ENCODE assay signal across 34 cellular contexts in the genomic region with DNA sequence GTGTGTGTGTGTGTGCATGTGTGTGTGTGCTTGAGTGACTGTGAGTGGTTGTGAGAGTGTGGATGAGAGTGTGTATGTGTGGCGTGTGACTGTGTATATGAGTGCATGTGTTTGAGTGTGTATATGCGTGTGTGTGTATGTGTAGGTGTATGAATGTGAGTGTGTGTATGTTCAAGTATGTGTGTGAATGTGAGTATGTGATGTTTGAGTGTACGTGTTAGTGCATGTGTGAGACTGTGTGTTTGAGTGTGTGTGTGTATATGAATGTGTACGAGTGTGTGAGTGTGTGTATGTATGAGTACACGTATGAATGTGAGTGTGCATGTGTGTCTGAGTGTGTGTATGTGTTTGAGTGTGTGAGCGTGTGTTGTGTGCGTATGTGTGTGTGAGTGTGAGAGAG. TPM values are rescaled to one million over a fixed set of nuclear protein-coding genes. Genes with fewer than 3 reads are reported as not detected.
"Had no signal": no experiment of that assay in that cellular context is flagged by ENCODE, and none has a peak within 500 bp of the region (broad histone marks: within the 10 kb centered on the region; RNA-seq: fewer than 3 reads in every experiment).

No MANE protein-coding gene starts in this region.

- H3K4me1 Mint-ChIP-seq: activated CD4-positive, alpha-beta T cell treated with anti-CD3 and anti-CD28 coated beads, Interleukin-2, amount 10 ng/mL, durations not matched to agents 24 days and 14 days; activated naive CD4-positive, alpha-beta T cell treated with anti-CD3 and anti-CD28 coated beads, Interleukin-2, amount 50 U/mL, for 24 hours; activated T-helper 17 cell treated with anti-CD3 and anti-CD28 coated beads, Interleukin-2, amount 50 U/mL, for 72 hours had no signal

- H3K9me3 ChIP-seq: ascending aorta, body of pancreas, breast epithelium, SJCRH30 had no signal

- H3K4me1 ChIP-seq: ascending aorta, body of pancreas, breast epithelium had no signal

- H3K36me3 ChIP-seq: ascending aorta, breast epithelium, SJCRH30, WERI-Rb-1 had no signal

- H3K27ac Mint-ChIP-seq: activated CD4-positive, alpha-beta T cell treated with anti-CD3 and anti-CD28 coated beads, Interleukin-2, amount 10 ng/mL, durations not matched to agents 24 days and 14 days; activated CD8-positive, alpha-beta T cell treated with anti-CD3 and anti-CD28 coated beads for 36 hours; activated naive CD4-positive, alpha-beta T cell treated with anti-CD3 and anti-CD28 coated beads, Interleukin-2, amount 50 U/mL, for 24 hours; activated naive CD8-positive, alpha-beta T cell treated with anti-CD3 and anti-CD28 coated beads, Interleukin-2, amount 10 ng/mL, durations not matched to agents 7 days and 5 days; activated T-cell treated with anti-CD3 and anti-CD28 coated beads, Interleukin-2, amount 50 U/mL, for 72 hours; activated T-helper 17 cell treated with anti-CD3 and anti-CD28 coated beads, Interleukin-2, amount 50 U/mL, for 72 hours had no signal

- H3K27ac ChIP-seq: ascending aorta, body of pancreas, breast epithelium, SK-N-MC, WERI-Rb-1 had no signal

- H3K4me3 Mint-ChIP-seq: activated CD4-positive, alpha-beta T cell treated with anti-CD3 and anti-CD28 coated beads, Interleukin-2, amount 10 ng/mL, durations not matched to agents 24 days and 14 days; activated CD8-positive, alpha-beta T cell treated with anti-CD3 and anti-CD28 coated beads for 36 hours; activated naive CD4-positive, alpha-beta T cell treated with anti-CD3 and anti-CD28 coated beads, Interleukin-2, amount 50 U/mL, for 24 hours; activated naive CD8-positive, alpha-beta T cell treated with anti-CD3 and anti-CD28 coated beads, Interleukin-2, amount 10 ng/mL, durations not matched to agents 7 days and 5 days; activated T-cell treated with anti-CD3 and anti-CD28 coated beads, Interleukin-2, amount 50 U/mL, for 72 hours; activated T-helper 17 cell treated with anti-CD3 and anti-CD28 coated beads, Interleukin-2, amount 50 U/mL, for 72 hours had no signal

- ATAC-seq: activated CD8-positive, alpha-beta T cell treated with anti-CD3 and anti-CD28 coated beads for 36 hours; activated T-cell treated with anti-CD3 and anti-CD28 coated beads, Interleukin-2, amount 50 U/mL, for 72 hours; activated T-helper 17 cell treated with anti-CD3 and anti-CD28 coated beads, Interleukin-2, amount 50 U/mL, for 72 hours; body of pancreas; Panc1 had no signal

- H3K9me3 Mint-ChIP-seq: activated CD4-positive, alpha-beta T cell treated with anti-CD3 and anti-CD28 coated beads, Interleukin-2, amount 10 ng/mL, durations not matched to agents 24 days and 14 days; activated CD8-positive, alpha-beta T cell treated with anti-CD3 and anti-CD28 coated beads for 36 hours; activated naive CD4-positive, alpha-beta T cell treated with anti-CD3 and anti-CD28 coated beads, Interleukin-2, amount 50 U/mL, for 24 hours; activated naive CD8-positive, alpha-beta T cell treated with anti-CD3 and anti-CD28 coated beads, Interleukin-2, amount 10 ng/mL, durations not matched to agents 7 days and 5 days; activated T-cell treated with anti-CD3 and anti-CD28 coated beads, Interleukin-2, amount 50 U/mL, for 72 hours; activated T-helper 17 cell treated with anti-CD3 and anti-CD28 coated beads, Interleukin-2, amount 50 U/mL, for 72 hours had no signal

- H3K27me3 ChIP-seq: ascending aorta, body of pancreas, SJCRH30 had no signal

- DNase-seq: activated CD4-positive, alpha-beta T cell treated with anti-CD3 and anti-CD28 coated beads, Interleukin-2, amount 10 ng/mL, durations not matched to agents 24 days and 14 days; activated CD4-positive, alpha-beta T cell treated with anti-CD3 and anti-CD28 coated beads, Interleukin-2, amount 50 U/mL, for 4 hours; activated CD8-positive, alpha-beta T cell treated with anti-CD3 and anti-CD28 coated beads for 36 hours; activated gamma-delta T cell; activated naive CD4-positive, alpha-beta T cell treated with Interleukin-2 at 50 U/mL for 16 hours; activated naive CD8-positive, alpha-beta T cell treated with anti-CD3 and anti-CD28 coated beads, Interleukin-2, amount 10 ng/mL, durations not matched to agents 7 days and 5 days; activated T-cell treated with anti-CD3 and anti-CD28 coated beads, Interleukin-2, amount 50 U/mL, for 1 hour; activated T-cell treated with anti-CD3 and anti-CD28 coated beads, Interleukin-2, amount 50 U/mL, for 72 hours; amygdala; body of pancreas; caudate nucleus; cerebellar nuclear complex; NCI-H1105 treated with DMSO at 0.1 percent for 48 hours; NCI-H1436 treated with DMSO at 0.1 percent for 48 hours; NCI-H1694 treated with DMSO at 0.1 percent for 48 hours; NCI-H2029; NCI-H345; NCI-H524 treated with DMSO at 0.1 percent for 48 hours; SHP77; T1000; WERI-Rb-1 had no signal

- H3K4me3 ChIP-seq: ascending aorta, body of pancreas, breast epithelium, SJCRH30, SK-N-MC had no signal

- H3K36me3 Mint-ChIP-seq: activated naive CD4-positive, alpha-beta T cell treated with anti-CD3 and anti-CD28 coated beads, Interleukin-2, amount 50 U/mL, for 24 hours; activated naive CD8-positive, alpha-beta T cell treated with anti-CD3 and anti-CD28 coated beads, Interleukin-2, amount 10 ng/mL, durations not matched to agents 7 days and 5 days had no signal

RNA-seq across cellular contexts. Expression of gene KCNIP1, which starts 47.8 kb away (rescaled TPM):
- total RNA-seq: activated CD4-positive, alpha-beta T cell treated with anti-CD3 and anti-CD28 coated beads, Interleukin-2, amount 10 ng/mL, durations not matched to agents 24 days and 14 days; activated CD8-positive, alpha-beta memory T cell treated with anti-CD3 and anti-CD28 coated beads for 36 hours; activated CD8-positive, alpha-beta T cell treated with anti-CD3 and anti-CD28 coated beads for 36 hours; activated naive CD8-positive, alpha-beta T cell treated with anti-CD3 and anti-CD28 coated beads, Interleukin-2, amount 10 ng/mL, durations not matched to agents 7 days and 5 days; activated T-cell treated with anti-CD3 and anti-CD28 coated beads, Interleukin-2, amount 50 U/mL, for 72 hours; activated T-helper 17 cell treated with anti-CD3 and anti-CD28 coated beads, Interleukin-2, amount 50 U/mL, for 72 hours; ascending aorta; MCF 10A; NCI-H460; RPMI7951; T-helper 1 cell treated with Interleukin-12 subunit alpha and Interleukin-12 subunit beta and Interleukin-4 antibody, amounts not matched to agents 30 ng/mL and 1 ng/mL, for 36 hours; T-helper 2 cell treated with Interferon-gamma antibody and Interleukin-4, amounts not matched to agents 100 ng/mL and 5 ng/mL, for 36 hours had no signal
